19 cellular contexts compared by ENCODE assay signal in the genomic region with DNA sequence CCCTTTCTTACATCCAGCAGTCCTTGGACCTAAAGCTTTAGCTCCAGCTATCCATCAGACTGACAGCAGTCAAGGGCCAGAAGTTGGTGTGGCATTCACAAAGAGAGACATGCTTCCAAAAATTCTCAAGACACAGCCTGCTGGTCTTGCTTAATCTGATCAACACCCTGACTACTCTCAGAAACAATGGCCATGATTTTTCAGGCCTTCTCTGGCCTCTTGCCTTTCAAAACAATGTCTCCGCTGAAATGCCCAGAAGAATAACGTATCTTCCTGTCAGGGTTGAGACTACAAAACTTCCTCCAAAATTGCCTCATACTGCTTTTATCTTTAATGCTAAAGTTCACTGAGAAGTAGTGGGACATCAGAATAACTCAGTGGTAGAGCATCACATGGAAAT.
DNase-seq lines count a peak whose midpoint lies in the region; ATAC-seq, FAIRE-seq and TF ChIP-seq lines count a peak whose summit lies in the region.
"Had no signal": no experiment of that assay in that cellular context is flagged by ENCODE, and none has a peak within 500 bp of the region (broad histone marks: within the 10 kb centered on the region; RNA-seq: fewer than 3 reads in every experiment).

No MANE protein-coding gene starts in this region.

- no peak overlapping the region for H3K27ac Mint-ChIP-seq in endodermal cell
- H3K27ac Mint-ChIP-seq in activated naive CD4-positive, alpha-beta T cell treated with anti-CD3 and anti-CD28 coated beads, Interleukin-2, amount 50 U/mL, for 72 hours: no peak overlapping the region
- no peak overlapping the region for H3K27ac Mint-ChIP-seq in activated T-cell treated with anti-CD3 and anti-CD28 coated beads, Interleukin-2, amount 50 U/mL, for 24 hours
- H3K27ac Mint-ChIP-seq: CD4-positive, alpha-beta memory T cell; HFFc6 had no signal

- DNase-seq in bronchial epithelial cell (ENCODE audit: low read depth): no peak
- no peak for DNase-seq in endodermal cell
- DNase-seq in sciatic nerve (ENCODE audit: low spot score): no peak
- no peak for DNase-seq in activated naive CD4-positive, alpha-beta T cell treated with anti-CD3 and anti-CD28 coated beads, Interleukin-2, amount 50 U/mL, for 72 hours (ENCODE audit: low spot score in 2 of 2)
- no peak for DNase-seq in activated T-cell treated with anti-CD3 and anti-CD28 coated beads, Interleukin-2, amount 50 U/mL, for 24 hours
- no peak for DNase-seq in NCI-H526 (lab: John Stamatoyannopoulos, UW)
- DNase-seq: C1 segment of cervical spinal cord; Calu3; CD4-positive, alpha-beta memory T cell; COR-L47; DMS53; DMS79 treated with DMSO at 0.1 percent for 48 hours; GF-D8; GOT3; HFFc6 had no signal

- H3K4me3 ChIP-seq in bronchial epithelial cell (ENCODE audit: low read depth, low read length) (no peak overlapping the region), endodermal cell (ENCODE audit: low read length) (no peak overlapping the region)
- H3K4me3 ChIP-seq: HAP-1 had no signal

- no peaks in the 10 kb centered on the region for H3K9me3 ChIP-seq in endodermal cell (ENCODE audit: control insufficient read depth, low read length)
- H3K9me3 ChIP-seq: HAP-1 had no signal

- H3K4me1 Mint-ChIP-seq in endodermal cell: no peaks in the 10 kb centered on the region
- no peaks in the 10 kb centered on the region for H3K4me1 Mint-ChIP-seq in activated T-cell treated with anti-CD3 and anti-CD28 coated beads, Interleukin-2, amount 50 U/mL, for 24 hours (ENCODE audit: low read depth)
- H3K4me1 Mint-ChIP-seq: CD4-positive, alpha-beta memory T cell had no signal

- peak; percentile 66 for ATAC-seq in sciatic nerve
- ATAC-seq in activated naive CD4-positive, alpha-beta T cell treated with anti-CD3 and anti-CD28 coated beads, Interleukin-2, amount 50 U/mL, for 72 hours: no peak

- WGBS in endodermal cell (ENCODE audit: insufficient coverage in 1 of 2, insufficient read length in 1 of 2), 2 experiments: 93 to 100% methylated on average over 1 to 2 of the region's 2 CpGs

- H3K27me3 Mint-ChIP-seq in endodermal cell (ENCODE audit: insufficient read depth): peaks cover 10% of the 10 kb centered on the region
- no peaks in the 10 kb centered on the region for H3K27me3 Mint-ChIP-seq in activated T-cell treated with anti-CD3 and anti-CD28 coated beads, Interleukin-2, amount 50 U/mL, for 24 hours
- H3K27me3 Mint-ChIP-seq: CD4-positive, alpha-beta memory T cell had no signal

- no peaks in the 10 kb centered on the region for H3K36me3 ChIP-seq in bronchial epithelial cell (ENCODE audit: control insufficient read depth, insufficient read depth, low read length)
- H3K36me3 ChIP-seq in endodermal cell (ENCODE audit: control insufficient read depth, insufficient read depth, low read length): no peaks in the 10 kb centered on the region
- H3K36me3 ChIP-seq: HAP-1 had no signal

- no peaks in the 10 kb centered on the region for H3K36me3 Mint-ChIP-seq in endodermal cell (ENCODE audit: low read depth)
- no peaks in the 10 kb centered on the region for H3K36me3 Mint-ChIP-seq in activated naive CD4-positive, alpha-beta T cell treated with anti-CD3 and anti-CD28 coated beads, Interleukin-2, amount 50 U/mL, for 72 hours
- no peaks in the 10 kb centered on the region for H3K36me3 Mint-ChIP-seq in activated T-cell treated with anti-CD3 and anti-CD28 coated beads, Interleukin-2, amount 50 U/mL, for 24 hours (ENCODE audit: low read depth)

- peak overlapping the region; percentile 36 for H3K27ac ChIP-seq in endodermal cell (ENCODE audit: low read depth, low read length)

- intact Hi-C loops in sciatic nerve (cut with DNase I): no loop called here

- H3K4me1 ChIP-seq in endodermal cell (ENCODE audit: control insufficient read depth, insufficient read depth, low read length): no peaks in the 10 kb centered on the region
- H3K4me1 ChIP-seq: HAP-1 had no signal

- TF ChIP-seq CTCF in bronchial epithelial cell (IDR thresholded peaks at IDR 0.05; ENCODE audit: insufficient read depth, low read length, severe bottlenecking) (no peak), endodermal cell (conservative IDR thresholded peaks at IDR 0.05) (no peak)

- H3K27me3 ChIP-seq in bronchial epithelial cell (ENCODE audit: control insufficient read depth, insufficient read depth, low read length): no peaks in the 10 kb centered on the region
- no peaks in the 10 kb centered on the region for H3K27me3 ChIP-seq in endodermal cell (ENCODE audit: control insufficient read depth, insufficient read depth, low read length, poor library complexity, severe bottlenecking)

- peaks cover 9% of the 10 kb centered on the region for H3K9me3 Mint-ChIP-seq in endodermal cell
- peaks cover 3 to 13% of the 10 kb centered on the region in 2 donors for H3K9me3 Mint-ChIP-seq in activated naive CD4-positive, alpha-beta T cell treated with anti-CD3 and anti-CD28 coated beads, Interleukin-2, amount 50 U/mL, for 72 hours
- H3K9me3 Mint-ChIP-seq in activated T-cell treated with anti-CD3 and anti-CD28 coated beads, Interleukin-2, amount 50 U/mL, for 24 hours: peaks cover 10% of the 10 kb centered on the region

- FAIRE-seq in bronchial epithelial cell (lab: Jason Lieb, UNC): peak; percentile 58
- FAIRE-seq: GM12891, GM18507, H54 had no signal

- H3K9ac ChIP-seq in endodermal cell (ENCODE audit: extremely low read depth, low read length, poor library complexity, severe bottlenecking): no peak overlapping the region

- H3K4me3 Mint-ChIP-seq in endodermal cell: no peak overlapping the region
- H3K4me3 Mint-ChIP-seq in activated T-cell treated with anti-CD3 and anti-CD28 coated beads, Interleukin-2, amount 50 U/mL, for 24 hours: no peak overlapping the region
- H3K4me3 Mint-ChIP-seq: CD4-positive, alpha-beta memory T cell; HFFc6 had no signal
